1 cellular context compared by ENCODE assay signal in genomic region chr6:37432590-37432915, GRCh38.
TF ChIP-seq lines count a peak whose summit lies in the region.

No MANE protein-coding gene starts in this region.

TF ChIP-seq in HepG2, 621 proteins besides CTCF, POLR2A, EP300 and RAD21 (continued from another document):
- no peak for TF ChIP-seq ARID4A (CRISPR knock-in tag; IDR thresholded peaks at IDR 0.05; ENCODE audit: borderline replicate concordance)
- no peak for TF ChIP-seq MBD4 (IDR thresholded peaks at IDR 0.05; ENCODE audit: borderline replicate concordance, low read length)
- no peak for TF ChIP-seq ZNF792 (CRISPR knock-in tag; IDR thresholded peaks at IDR 0.05)
- TF ChIP-seq SRSF1 (optimal IDR thresholded peaks at IDR 0.05; ENCODE audit: low read depth, low read length) = no peak
- no peak for TF ChIP-seq POGZ (CRISPR knock-in tag; IDR thresholded peaks at IDR 0.05)
- peak; percentile 51; the same call in 1 of the 2 replicates for TF ChIP-seq MTF2 (CRISPR knock-in tag; IDR thresholded peaks at IDR 0.05; ENCODE audit: borderline replicate concordance)
- TF ChIP-seq ZFY (CRISPR knock-in tag; IDR thresholded peaks at IDR 0.05) = no peak
- no peak for TF ChIP-seq ATF3 (CRISPR knock-in tag; IDR thresholded peaks at IDR 0.05)
- no peak for TF ChIP-seq THAP9 (CRISPR knock-in tag; IDR thresholded peaks at IDR 0.05; ENCODE audit: borderline replicate concordance)
- TF ChIP-seq PRDM10 (CRISPR knock-in tag; IDR thresholded peaks at IDR 0.05; ENCODE audit: low read depth) = no peak
- TF ChIP-seq ZNF3 (CRISPR knock-in tag; IDR thresholded peaks at IDR 0.05) = no peak
- no peak for TF ChIP-seq HIC2 (CRISPR knock-in tag; IDR thresholded peaks at IDR 0.05; ENCODE audit: low read depth)
- no peak for TF ChIP-seq ZMAT3 (CRISPR knock-in tag; conservative IDR thresholded peaks at IDR 0.05)
- TF ChIP-seq ZNF34 (CRISPR knock-in tag; IDR thresholded peaks at IDR 0.05; ENCODE audit: borderline replicate concordance) = no peak
- no peak for TF ChIP-seq ZC3H13 (CRISPR knock-in tag; IDR thresholded peaks at IDR 0.05)
- no peak for TF ChIP-seq TCF12 (IDR thresholded peaks at IDR 0.05)
- no peak for TF ChIP-seq TCF12 (CRISPR knock-in tag; IDR thresholded peaks at IDR 0.05)
- TF ChIP-seq FOXO4 (CRISPR knock-in tag; conservative IDR thresholded peaks at IDR 0.05) = peak; percentile 80; the same call in 1 of the 2 replicates
- TF ChIP-seq HNF4G (IDR thresholded peaks at IDR 0.05; ENCODE audit: borderline replicate concordance, low read depth, low read length) = no peak
- TF ChIP-seq HNF4G (CRISPR knock-in tag; IDR thresholded peaks at IDR 0.05; ENCODE audit: borderline replicate concordance, low read depth) = 0 out of 2 replicates have a peak, but pooled peaks have one; percentile 0
- TF ChIP-seq ZNF816 (CRISPR knock-in tag; IDR thresholded peaks at IDR 0.05; ENCODE audit: borderline replicate concordance) = no peak
- 0 out of 2 replicates have a peak, but pooled peaks have one; percentile 36 for TF ChIP-seq ZNF674 (CRISPR knock-in tag; IDR thresholded peaks at IDR 0.05; ENCODE audit: low read depth)
